ENCODE assay signal across 10 cellular contexts in the genomic region with DNA sequence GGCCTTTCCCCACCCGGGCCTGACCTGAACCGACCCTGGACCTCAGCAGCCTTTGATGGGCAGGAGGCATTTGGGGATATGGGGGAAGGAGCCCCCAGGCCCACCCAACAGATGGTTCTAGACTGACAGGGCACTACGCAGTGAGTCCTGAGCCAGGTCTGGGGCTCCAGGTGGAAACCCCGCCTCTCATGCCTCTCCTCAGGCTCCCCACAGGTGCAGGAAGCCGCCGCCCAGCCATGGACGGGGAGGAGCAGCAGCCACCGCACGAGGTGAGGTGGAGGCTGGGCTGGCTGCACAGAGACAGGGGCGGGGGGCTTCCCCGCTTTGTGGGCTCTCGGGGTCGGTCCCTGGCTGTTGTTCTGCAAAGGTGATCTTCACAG. TPM values are rescaled to one million over a fixed set of nuclear protein-coding genes. Genes with fewer than 3 reads are reported as not detected.
DNase-seq lines count a peak whose midpoint lies in the region; ATAC-seq lines count a peak whose summit lies in the region.
"Had no signal": no experiment of that assay in that cellular context is flagged by ENCODE, and none has a peak within 500 bp of the region (broad histone marks: within the 10 kb centered on the region; RNA-seq: fewer than 3 reads in every experiment).

No MANE protein-coding gene starts in this region.

- H3K9me3 Mint-ChIP-seq in activated CD4-positive, alpha-beta T cell treated with anti-CD3 and anti-CD28 coated beads, Interleukin-2, amount 10 ng/mL, durations not matched to agents 24 days and 14 days: no peaks in the 10 kb centered on the region
- H3K9me3 Mint-ChIP-seq in dendritic cell treated with granulocyte-macrophage colony-stimulating factor and Interleukin-4, amounts not matched to agents 40 ng/mL and 50 ng/mL, for 4 days: no peaks in the 10 kb centered on the region
- H3K9me3 Mint-ChIP-seq in stimulated activated naive CD8-positive, alpha-beta T cell treated with anti-CD3 and anti-CD28 coated beads, Interleukin-15, amount 100 ng/mL, for 72 hours: no peaks in the 10 kb centered on the region

- intact Hi-C loops in activated CD4-positive, alpha-beta T cell treated with anti-CD3 and anti-CD28 coated beads, Interleukin-2, amount 10 ng/mL, durations not matched to agents 24 days and 14 days (cut with micrococcal nuclease): loop anchor here (5.0 kb wide), 1 partner anchor 266 kb away; no protein-coding TSS in a partner anchor
- intact Hi-C loops in dendritic cell treated with granulocyte-macrophage colony-stimulating factor and Interleukin-4, amounts not matched to agents 40 ng/mL and 50 ng/mL, for 4 days (cut with micrococcal nuclease): loop anchor here (5.0 kb wide), 1 partner anchor 46 kb away; no protein-coding TSS in a partner anchor

- H3K36me3 Mint-ChIP-seq in activated CD4-positive, alpha-beta T cell treated with anti-CD3 and anti-CD28 coated beads, Interleukin-2, amount 10 ng/mL, durations not matched to agents 24 days and 14 days (ENCODE audit: low read depth): peaks cover 24% of the 10 kb centered on the region
- peaks cover 94% of the 10 kb centered on the region for H3K36me3 Mint-ChIP-seq in dendritic cell treated with granulocyte-macrophage colony-stimulating factor and Interleukin-4, amounts not matched to agents 40 ng/mL and 50 ng/mL, for 4 days (ENCODE audit: low read depth)

- peak overlapping the region; percentile 98 for H3K27ac Mint-ChIP-seq in activated CD4-positive, alpha-beta T cell treated with anti-CD3 and anti-CD28 coated beads, Interleukin-2, amount 10 ng/mL, durations not matched to agents 24 days and 14 days
- H3K27ac Mint-ChIP-seq in dendritic cell treated with granulocyte-macrophage colony-stimulating factor and Interleukin-4, amounts not matched to agents 40 ng/mL and 50 ng/mL, for 4 days: peak overlapping the region; percentile 95
- peak overlapping the region; percentile 74 to 91 for H3K27ac Mint-ChIP-seq in stimulated activated naive CD8-positive, alpha-beta T cell treated with anti-CD3 and anti-CD28 coated beads, Interleukin-15, amount 100 ng/mL, for 72 hours

- H3K4me3 Mint-ChIP-seq in activated CD4-positive, alpha-beta T cell treated with anti-CD3 and anti-CD28 coated beads, Interleukin-2, amount 10 ng/mL, durations not matched to agents 24 days and 14 days: peak overlapping the region; percentile 93
- peak overlapping the region; percentile 83 for H3K4me3 Mint-ChIP-seq in dendritic cell treated with granulocyte-macrophage colony-stimulating factor and Interleukin-4, amounts not matched to agents 40 ng/mL and 50 ng/mL, for 4 days
- H3K4me3 Mint-ChIP-seq in stimulated activated naive CD8-positive, alpha-beta T cell treated with anti-CD3 and anti-CD28 coated beads, Interleukin-15, amount 100 ng/mL, for 72 hours: peak overlapping the region; percentile 89 to 96

- H3K4me1 Mint-ChIP-seq in activated CD4-positive, alpha-beta T cell treated with anti-CD3 and anti-CD28 coated beads, Interleukin-2, amount 10 ng/mL, durations not matched to agents 24 days and 14 days: peaks cover 27% of the 10 kb centered on the region
- H3K4me1 Mint-ChIP-seq in dendritic cell treated with granulocyte-macrophage colony-stimulating factor and Interleukin-4, amounts not matched to agents 40 ng/mL and 50 ng/mL, for 4 days (ENCODE audit: low read depth): peaks cover 63% of the 10 kb centered on the region
- H3K4me1 Mint-ChIP-seq in stimulated activated naive CD8-positive, alpha-beta T cell treated with anti-CD3 and anti-CD28 coated beads, Interleukin-15, amount 100 ng/mL, for 72 hours: peaks cover 69% of the 10 kb centered on the region

- H3K27me3 Mint-ChIP-seq in activated CD4-positive, alpha-beta T cell treated with anti-CD3 and anti-CD28 coated beads, Interleukin-2, amount 10 ng/mL, durations not matched to agents 24 days and 14 days: no peaks in the 10 kb centered on the region
- H3K27me3 Mint-ChIP-seq in dendritic cell treated with granulocyte-macrophage colony-stimulating factor and Interleukin-4, amounts not matched to agents 40 ng/mL and 50 ng/mL, for 4 days: no peaks in the 10 kb centered on the region
- no peaks in the 10 kb centered on the region for H3K27me3 Mint-ChIP-seq in stimulated activated naive CD8-positive, alpha-beta T cell treated with anti-CD3 and anti-CD28 coated beads, Interleukin-15, amount 100 ng/mL, for 72 hours

- peak; percentile 18 for ATAC-seq in stimulated activated naive CD8-positive, alpha-beta T cell treated with anti-CD3 and anti-CD28 coated beads, Interleukin-15, amount 100 ng/mL, for 72 hours
- no peak for ATAC-seq in GM21447 (IDR thresholded peaks at IDR 0.05; ENCODE audit: unreplicated experiment)

- DNase-seq in activated gamma-delta T cell treated with Interleukin-2 at 50 U/mL for 16 hours: peak; percentile 46
- DNase-seq in activated gamma-delta T cell (lab: John Stamatoyannopoulos, UW): no peak
- DNase-seq in activated CD4-positive, alpha-beta T cell treated with anti-CD3 and anti-CD28 coated beads, Interleukin-2, amount 10 ng/mL, durations not matched to agents 24 days and 14 days: peak; percentile 76
- DNase-seq in stimulated activated naive CD8-positive, alpha-beta T cell treated with anti-CD3 and anti-CD28 coated beads, Interleukin-15, amount 100 ng/mL, for 72 hours: peak in 1 of 2 donors; percentile 55
- no peak for DNase-seq in NCI-H2227 (lab: John Stamatoyannopoulos, UW; ENCODE audit: unreplicated experiment)
- no peak for DNase-seq in HuH-7 (ENCODE audit: low spot score)
- DNase-seq: colonic mucosa, mammary epithelial cell had no signal

RNA-seq across cellular contexts. Expression of gene TRABD, which starts 7.1 kb away (rescaled TPM):
- total RNA-seq in activated CD4-positive, alpha-beta T cell treated with anti-CD3 and anti-CD28 coated beads, Interleukin-2, amount 10 ng/mL, durations not matched to agents 24 days and 14 days: 94.4 and 97.4 TPM in 2 replicates

RNA-seq across cellular contexts. Expression of gene SELENOO, which starts 8.0 kb away (rescaled TPM):
- 24.0 and 25.2 TPM in 2 replicates for total RNA-seq in activated CD4-positive, alpha-beta T cell treated with anti-CD3 and anti-CD28 coated beads, Interleukin-2, amount 10 ng/mL, durations not matched to agents 24 days and 14 days

RNA-seq across cellular contexts. Expression of gene PANX2, which starts 22.3 kb away (rescaled TPM):
- 1.4 and 1.6 TPM in 2 replicates for total RNA-seq in activated CD4-positive, alpha-beta T cell treated with anti-CD3 and anti-CD28 coated beads, Interleukin-2, amount 10 ng/mL, durations not matched to agents 24 days and 14 days
- total RNA-seq: colonic mucosa had no signal

RNA-seq across cellular contexts. Expression of gene TUBGCP6, which starts 52.0 kb away (rescaled TPM):
- total RNA-seq in activated CD4-positive, alpha-beta T cell treated with anti-CD3 and anti-CD28 coated beads, Interleukin-2, amount 10 ng/mL, durations not matched to agents 24 days and 14 days: 51.1 and 51.7 TPM in 2 replicates

RNA-seq across cellular contexts. Expression of gene HDAC10, which starts 58.2 kb away (rescaled TPM):
- 62.2 and 64.6 TPM in 2 replicates for total RNA-seq in activated CD4-positive, alpha-beta T cell treated with anti-CD3 and anti-CD28 coated beads, Interleukin-2, amount 10 ng/mL, durations not matched to agents 24 days and 14 days

Comparison
In these comparisons a context has a peak if more than half of its experiments do, and no peak if none do; other contexts are left out.
1. DNase-seq: peak in activated gamma-delta T cell treated with Interleukin-2 at 50 U/mL for 16 hours (single experiment) and activated CD4-positive, alpha-beta T cell treated with anti-CD3 and anti-CD28 coated beads, Interleukin-2, amount 10 ng/mL, durations not matched to agents 24 days and 14 days (single experiment); none in activated gamma-delta T cell (single experiment), NCI-H2227 (single experiment) and HuH-7 (single experiment).
2. Peak in every context shown above with its lines, with median percentiles within 50 percentile points of each other: H3K27ac Mint-ChIP-seq and H3K4me3 Mint-ChIP-seq.